In genomic region chr2:196290149-196290548, GRCh38 we compare ENCODE assay signal across 15 cellular contexts.
DNase-seq lines count a peak whose midpoint lies in the region; ATAC-seq and TF ChIP-seq lines count a peak whose summit lies in the region.
"Had no signal": no experiment of that assay in that cellular context is flagged by ENCODE, and none has a peak within 500 bp of the region (broad histone marks: within the 10 kb centered on the region; RNA-seq: fewer than 3 reads in every experiment).

No MANE protein-coding gene starts in this region.

- POLR2A ChIA-PET in CD4-positive, alpha-beta T cell (lab: Charles Lee) = interaction anchor here (0.9 to 1.6 kb wide), 3 partner anchors 50 to 212 kb away, joined by 3 to 4 read pairs (median 3); no protein-coding TSS in a partner anchor
- POLR2A ChIA-PET in PC-9 (lab: Charles Lee; ENCODE audit: unreplicated experiment) = interaction anchor here (0.6 kb wide), 1 partner anchor 579 kb away, joined by 4 read pairs; no protein-coding TSS in a partner anchor

- H3K4me1 ChIP-seq in PC-9 (replicated peaks; ENCODE audit: insufficient read depth) (peaks cover 52% of the 10 kb centered on the region), mesendoderm (ENCODE audit: control insufficient read depth, low read depth, low read length) (no peaks in the 10 kb centered on the region), hepatocyte (ENCODE audit: insufficient read depth) (peaks cover 12% of the 10 kb centered on the region)

- intact Hi-C loops in CD4-positive, alpha-beta T cell (cut with DNase I, micrococcal nuclease) = loop anchor here in 1 of 2 experiments (10.0 kb wide), 1 partner anchor 165 kb away; no protein-coding TSS in a partner anchor
- intact Hi-C loops in PC-9 (cut with micrococcal nuclease; ENCODE audit: unreplicated experiment) = loop anchor here (5.0 kb wide), 2 partner anchors 213 to 768 kb away; no protein-coding TSS in a partner anchor
- intact Hi-C loops in lower leg skin (cut with DNase I; ENCODE audit: low total_unique reads) = no loop called here

- no peaks in the 10 kb centered on the region for H3K27me3 Mint-ChIP-seq in activated T-cell treated with anti-CD3 and anti-CD28 coated beads, Interleukin-2, amount 50 U/mL, for 24 hours
- no peaks in the 10 kb centered on the region for H3K27me3 Mint-ChIP-seq in CD4-positive, alpha-beta T cell
- no peaks in the 10 kb centered on the region for H3K27me3 Mint-ChIP-seq in nephron progenitor cell (ENCODE audit: low read depth, poor library complexity)

- ATAC-seq in CD4-positive, alpha-beta T cell (ENCODE audit: poor library complexity) = no peak

- H3K4me3 ChIP-seq in PC-9 (no peak overlapping the region), mesendoderm (ENCODE audit: low read length) (no peak overlapping the region), lower leg skin (ENCODE audit: low read depth, poor library complexity, severe bottlenecking) (no peak overlapping the region), hepatocyte (no peak overlapping the region)
- H3K4me3 ChIP-seq: Peyer's patch had no signal

- H4K20me1 ChIP-seq in PC-9 (ENCODE audit: insufficient read depth) = no peaks in the 10 kb centered on the region
- no peaks in the 10 kb centered on the region for H4K20me1 ChIP-seq in hepatocyte (ENCODE audit: insufficient read depth, poor library complexity, severe bottlenecking)

- H3K27ac ChIP-seq in CD4-positive, alpha-beta T cell (ENCODE audit: low read depth, low read length) = no peak overlapping the region
- H3K27ac ChIP-seq in PC-9 (peak overlapping the region; percentile 100), mesendoderm (ENCODE audit: low read depth, low read length) (no peak overlapping the region), hepatocyte (no peak overlapping the region)
- H3K27ac ChIP-seq: KMS-11, Peyer's patch had no signal

- BruUV-seq in PC-9 (replicated peaks; lab: Mats Ljungman, UMichigan) = no TSS peak

- peaks cover 41% of the 10 kb centered on the region for H3F3A ChIP-seq in PC-9 (ENCODE audit: insufficient read depth, low read depth)

- H4K5ac ChIP-seq in mesendoderm (ENCODE audit: low read length) = no peak overlapping the region

- TF ChIP-seq CTCF in CD4-positive, alpha-beta T cell (IDR thresholded peaks at IDR 0.05) = no peak
- no peak for TF ChIP-seq CTCF in PC-9 (conservative IDR thresholded peaks at IDR 0.05)
- TF ChIP-seq CTCF in lower leg skin (IDR thresholded peaks at IDR 0.05) = no peak
- no peak for TF ChIP-seq CTCF in hepatocyte (IDR thresholded peaks at IDR 0.05; ENCODE audit: poor library complexity)
- no peak for TF ChIP-seq CTCF in nephron progenitor cell (IDR thresholded peaks at IDR 0.05)

- H3K9me3 Mint-ChIP-seq in activated T-cell treated with anti-CD3 and anti-CD28 coated beads, Interleukin-2, amount 50 U/mL, for 24 hours = no peaks in the 10 kb centered on the region
- H3K9me3 Mint-ChIP-seq in CD4-positive, alpha-beta T cell = no peaks in the 10 kb centered on the region
- no peaks in the 10 kb centered on the region for H3K9me3 Mint-ChIP-seq in nephron progenitor cell

- DNase-seq in activated T-cell treated with anti-CD3 and anti-CD28 coated beads, Interleukin-2, amount 50 U/mL, for 24 hours = no peak
- no peak for DNase-seq in activated T-cell treated with anti-CD3 and anti-CD28 coated beads, Interleukin-2, amount 50 U/mL, for 48 hours
- no peak for DNase-seq in CD4-positive, alpha-beta T cell
- no peak for DNase-seq in PC-9
- no peak for DNase-seq in mesendoderm
- DNase-seq in lower leg skin (ENCODE audit: low spot score in 2 of 2) = no peak
- DNase-seq in hepatocyte (ENCODE audit: low spot score) = no peak
- no peak for DNase-seq in nephron progenitor cell
- DNase-seq: DMS79 treated with DMSO at 0.1 percent for 48 hours, GDM1, NCI-H1092, NCI-H1694, Peyer's patch, Right ventricle myocardium superior had no signal

- H3K9me2 ChIP-seq in PC-9 (ENCODE audit: insufficient read depth) = no peaks in the 10 kb centered on the region
- H3K9me2 ChIP-seq in hepatocyte (replicated peaks; ENCODE audit: insufficient read depth) = no peaks in the 10 kb centered on the region

- H3K4me1 Mint-ChIP-seq in activated T-cell treated with anti-CD3 and anti-CD28 coated beads, Interleukin-2, amount 50 U/mL, for 24 hours (ENCODE audit: low read depth) = peaks cover 67% of the 10 kb centered on the region
- H3K4me1 Mint-ChIP-seq in CD4-positive, alpha-beta T cell (ENCODE audit: low read depth) = peaks cover 69% of the 10 kb centered on the region
- no peaks in the 10 kb centered on the region for H3K4me1 Mint-ChIP-seq in nephron progenitor cell

- peak overlapping the region; percentile 61 for H3K27ac Mint-ChIP-seq in activated T-cell treated with anti-CD3 and anti-CD28 coated beads, Interleukin-2, amount 50 U/mL, for 24 hours
- peak overlapping the region; percentile 15 for H3K27ac Mint-ChIP-seq in CD4-positive, alpha-beta T cell
- H3K27ac Mint-ChIP-seq in nephron progenitor cell = no peak overlapping the region

- no peak overlapping the region for H3K4me3 Mint-ChIP-seq in activated T-cell treated with anti-CD3 and anti-CD28 coated beads, Interleukin-2, amount 50 U/mL, for 24 hours
- H3K4me3 Mint-ChIP-seq in CD4-positive, alpha-beta T cell = peak overlapping the region; percentile 12
- H3K4me3 Mint-ChIP-seq in nephron progenitor cell = no peak overlapping the region

- TF ChIP-seq POLR2A in lower leg skin (IDR thresholded peaks at IDR 0.05) = no peak

- no peak overlapping the region for H3K9ac ChIP-seq in mesendoderm (ENCODE audit: low read length)
- H3K9ac ChIP-seq: KMS-11 had no signal

- no peak overlapping the region for H4K8ac ChIP-seq in mesendoderm (ENCODE audit: low read depth, low read length)

- H3K27me3 ChIP-seq in CD4-positive, alpha-beta T cell (ENCODE audit: control insufficient read depth, insufficient read depth, low read length) = no peaks in the 10 kb centered on the region
- H3K27me3 ChIP-seq in PC-9 (ENCODE audit: insufficient read depth, low read depth) (no peaks in the 10 kb centered on the region), mesendoderm (ENCODE audit: insufficient read depth, low read length, poor library complexity) (no peaks in the 10 kb centered on the region), hepatocyte (no peaks in the 10 kb centered on the region)
- H3K27me3 ChIP-seq: Peyer's patch had no signal

- no peak overlapping the region for H3K23ac ChIP-seq in mesendoderm (ENCODE audit: low read length)

- H3K4me2 ChIP-seq in PC-9 = peak overlapping the region; percentile 87
- no peak overlapping the region for H3K4me2 ChIP-seq in mesendoderm (ENCODE audit: low read length)
- no peak overlapping the region for H3K4me2 ChIP-seq in hepatocyte

- no peaks in the 10 kb centered on the region for H3K79me1 ChIP-seq in mesendoderm (ENCODE audit: low read length)

- no peaks in the 10 kb centered on the region for H3K9me3 ChIP-seq in CD4-positive, alpha-beta T cell (ENCODE audit: control insufficient read depth, low read length)
- no peaks in the 10 kb centered on the region for H3K9me3 ChIP-seq in PC-9 (ENCODE audit: insufficient read depth, low read depth)
- no peaks in the 10 kb centered on the region for H3K9me3 ChIP-seq in hepatocyte (ENCODE audit: low read depth)
- H3K9me3 ChIP-seq: Peyer's patch had no signal

- H2AFZ ChIP-seq in PC-9 (no peak overlapping the region), hepatocyte (no peak overlapping the region)

- no peak overlapping the region for H3K18ac ChIP-seq in mesendoderm (ENCODE audit: low read length)

- CTCF ChIA-PET in CD4-positive, alpha-beta T cell (lab: Charles Lee) = interaction anchor here (1.4 kb wide), 1 partner anchor 212 kb away, joined by 3 read pairs; no protein-coding TSS in a partner anchor
- CTCF ChIA-PET in PC-9 (lab: Charles Lee) = no interaction called here

- H2BK120ac ChIP-seq in mesendoderm (ENCODE audit: low read depth, low read length) = no peak overlapping the region

- H3K36me3 ChIP-seq in PC-9 (ENCODE audit: low read depth) = no peaks in the 10 kb centered on the region
- H3K36me3 ChIP-seq in mesendoderm (ENCODE audit: control insufficient read depth, insufficient read depth, low read length) = no peaks in the 10 kb centered on the region
- no peaks in the 10 kb centered on the region for H3K36me3 ChIP-seq in hepatocyte (replicated peaks; ENCODE audit: insufficient read depth, low read depth)
- H3K36me3 ChIP-seq: Peyer's patch had no signal

- no peak overlapping the region for H2BK15ac ChIP-seq in mesendoderm (replicated peaks; ENCODE audit: low read depth)

- no peaks in the 10 kb centered on the region for H3K79me2 ChIP-seq in PC-9 (ENCODE audit: low read depth)
- no peaks in the 10 kb centered on the region for H3K79me2 ChIP-seq in mesendoderm (ENCODE audit: control insufficient read depth, insufficient read depth, low read length)
- no peaks in the 10 kb centered on the region for H3K79me2 ChIP-seq in hepatocyte

- no peak overlapping the region for H3K56ac ChIP-seq in mesendoderm (ENCODE audit: low read length)

- H3K4ac ChIP-seq in mesendoderm (ENCODE audit: low read depth, low read length) = peak overlapping the region; percentile 10

- H2AK5ac ChIP-seq in mesendoderm (ENCODE audit: low read length) = no peak overlapping the region

- no peaks in the 10 kb centered on the region for H3K36me3 Mint-ChIP-seq in activated T-cell treated with anti-CD3 and anti-CD28 coated beads, Interleukin-2, amount 50 U/mL, for 24 hours (ENCODE audit: low read depth)
- no peaks in the 10 kb centered on the region for H3K36me3 Mint-ChIP-seq in CD4-positive, alpha-beta T cell (ENCODE audit: low read depth)
- H3K36me3 Mint-ChIP-seq in nephron progenitor cell (ENCODE audit: low read depth) = peaks cover 9% of the 10 kb centered on the region

- no peak overlapping the region for H2BK5ac ChIP-seq in mesendoderm (ENCODE audit: low read length)
